16 cellular contexts compared by ENCODE assay signal in genomic region chr1:21898326-21899155, GRCh38. TPM values are rescaled to one million over a fixed set of nuclear protein-coding genes. Genes with fewer than 3 reads are reported as not detected.
DNase-seq lines count a peak whose midpoint lies in the region; ATAC-seq, FAIRE-seq and TF ChIP-seq lines count a peak whose summit lies in the region.
"Had no signal": no experiment of that assay in that cellular context is flagged by ENCODE, and none has a peak within 500 bp of the region (broad histone marks: within the 10 kb centered on the region; RNA-seq: fewer than 3 reads in every experiment).

No MANE protein-coding gene starts in this region.

- no peaks in the 10 kb centered on the region; a peak in 1 of 5 replicates for H3K9me3 Mint-ChIP-seq in H9
- no peaks in the 10 kb centered on the region for H3K9me3 Mint-ChIP-seq in activated T-cell treated with anti-CD3 and anti-CD28 coated beads, Interleukin-2, amount 50 U/mL, for 4 hours

- no peaks in the 10 kb centered on the region for H3K79me2 ChIP-seq in H9 (ENCODE audit: insufficient read depth, low read length)

- no peaks in the 10 kb centered on the region for H4K20me1 ChIP-seq in H9 (ENCODE audit: control insufficient read depth, insufficient read depth, insufficient read length)

- peak overlapping the region; percentile 36 to 95 (median 63); a peak in 6 of 7 replicates for H3K27ac Mint-ChIP-seq in H9

- H4K91ac ChIP-seq in H9 (ENCODE audit: insufficient read length, low read depth, low read length) = no peak overlapping the region

- H3K36me3 Mint-ChIP-seq in H9 (ENCODE audit: insufficient read depth in 1 of 3, low read depth in 3 of 3) = peaks cover 2 to 13% (median 12%) of the 10 kb centered on the region in 3 experiments; a peak in 6 of 7 replicates
- H3K36me3 Mint-ChIP-seq in activated T-cell treated with anti-CD3 and anti-CD28 coated beads, Interleukin-2, amount 50 U/mL, for 4 hours (ENCODE audit: insufficient read depth) = no peaks in the 10 kb centered on the region

- H3K56ac ChIP-seq in H9 (ENCODE audit: insufficient read length, low read depth, low read length) = no peak overlapping the region

- no peak overlapping the region for H3K4me2 ChIP-seq in H9 (ENCODE audit: insufficient read depth, insufficient read length, low read length)
- H3K4me2 ChIP-seq: KMS-11 had no signal

- no CpG with 5 or more reads among the region's 16 CpGs for WGBS in H9 (ENCODE audit: extremely low coverage, insufficient read length, low lambda C conversion rate)
- WGBS in esophagus, 2 donors = 67 to 69% methylated on average over 16 of the region's 16 CpGs
- whole genome bisulfite sequencing in testis, 2 donors = 32 to 57% methylated on average over 11 to 16 of the region's 16 CpGs

- H3K27ac ChIP-seq in H9 (ENCODE audit: insufficient read length, low read depth, low read length) (no peak overlapping the region), esophagus (ENCODE audit: low read depth in 2 of 2, low read length in 1 of 2) (peak overlapping the region; percentile 14 to 77), mucosa of rectum (ENCODE audit: low read depth in 2 of 2, low read length in 2 of 2) (peak overlapping the region; percentile 22 to 61), testis (peak overlapping the region in 1 of 2 donors; percentile 59)
- H3K27ac ChIP-seq: KMS-11 had no signal

- H2BK15ac ChIP-seq in H9 (ENCODE audit: low read depth, low read length) = no peak overlapping the region

- TF ChIP-seq CTCF in H9 (conservative IDR thresholded peaks at IDR 0.05) (no peak), testis (IDR thresholded peaks at IDR 0.05) (no peak)

- H3K9me3 ChIP-seq in H9 (ENCODE audit: control insufficient read depth, low read depth, low read length) (no peaks in the 10 kb centered on the region), esophagus (ENCODE audit: control insufficient read depth in 2 of 2, insufficient read depth in 1 of 2, low read depth in 1 of 2, low read length in 1 of 2) (no peaks in the 10 kb centered on the region), mucosa of rectum (ENCODE audit: control insufficient read depth in 2 of 2, low read length in 2 of 2) (no peaks in the 10 kb centered on the region), testis (no peaks in the 10 kb centered on the region)

- H3K4me1 Mint-ChIP-seq in H9 = peaks cover 23 to 34% of the 10 kb centered on the region in 2 experiments
- H3K4me1 Mint-ChIP-seq in activated T-cell treated with anti-CD3 and anti-CD28 coated beads, Interleukin-2, amount 50 U/mL, for 4 hours (ENCODE audit: low read depth) = no peaks in the 10 kb centered on the region

- H3K27me3 Mint-ChIP-seq in H9 (ENCODE audit: low read depth) = no peaks in the 10 kb centered on the region
- H3K27me3 Mint-ChIP-seq in activated T-cell treated with anti-CD3 and anti-CD28 coated beads, Interleukin-2, amount 50 U/mL, for 4 hours (ENCODE audit: low read depth) = no peaks in the 10 kb centered on the region

- no peak overlapping the region for H3K18ac ChIP-seq in H9 (ENCODE audit: insufficient read length, low read depth, low read length)

- H3K36me3 ChIP-seq in esophagus (ENCODE audit: control insufficient read depth in 2 of 2, insufficient read depth in 2 of 2, low read length in 1 of 2) (peaks cover 0 to 12% of the 10 kb centered on the region in 2 donors), mucosa of rectum (ENCODE audit: control insufficient read depth in 2 of 2, insufficient read depth in 2 of 2, low read length in 2 of 2) (peaks cover 10 to 22% of the 10 kb centered on the region in 2 donors), testis (ENCODE audit: low read depth, missing control alignments) (no peaks in the 10 kb centered on the region)

- no peak overlapping the region for H2BK120ac ChIP-seq in H9 (ENCODE audit: low read depth, low read length, poor library complexity, severe bottlenecking)

- no peak overlapping the region for H2AK5ac ChIP-seq in H9 (ENCODE audit: insufficient read length, low read length)

- H3T11ph ChIP-seq in H9 (ENCODE audit: low read length) = no peak overlapping the region

- no peak overlapping the region for H4K5ac ChIP-seq in H9 (ENCODE audit: insufficient read length, low read depth, low read length)

- no peaks in the 10 kb centered on the region for H3K79me1 ChIP-seq in H9 (ENCODE audit: insufficient read depth, low read depth, low read length, poor library complexity, severe bottlenecking)

- H3K23ac ChIP-seq in H9 (ENCODE audit: insufficient read length, low read depth, low read length) = no peak overlapping the region

- no peak overlapping the region for H3K4me3 ChIP-seq in esophagus (ENCODE audit: low read depth in 1 of 2, low read length in 2 of 2)
- no peak overlapping the region for H3K4me3 ChIP-seq in mucosa of rectum (ENCODE audit: low read length in 2 of 2)
- H3K4me3 ChIP-seq in testis = no peak overlapping the region

- no peak for DNase-seq in H9
- DNase-seq in testis = peak; percentile 50
- DNase-seq in stimulated activated CD4-positive, alpha-beta T cell treated with anti-CD3 and anti-CD28 coated beads, Interleukin-1b, Interleukin-23, amount 100 ng/mL, for 48 hours = no peak
- DNase-seq in H54 (ENCODE audit: insufficient read length, low spot score) = no peak
- DNase-seq in activated T-cell treated with anti-CD3 and anti-CD28 coated beads, Interleukin-2, amount 50 U/mL, for 4 hours = no peak
- no peak for DNase-seq in NCI-H2227 treated with DMSO at 0.1 percent for 48 hours (lab: John Stamatoyannopoulos, UW)
- DNase-seq: activated CD4-positive, alpha-beta T cell treated with anti-CD3 and anti-CD28 coated beads for 1 hour; activated T-cell treated with anti-CD3 and anti-CD28 coated beads, Interleukin-2, amount 50 U/mL, for 48 hours; COR-L47; NCI-H187 had no signal

- no peak for FAIRE-seq in H54 (lab: Jason Lieb, UNC)
- FAIRE-seq: colon, frontal cortex had no signal

- no peak for ATAC-seq in activated T-cell treated with anti-CD3 and anti-CD28 coated beads, Interleukin-2, amount 50 U/mL, for 4 hours
- ATAC-seq: HCT116 had no signal

- no peak overlapping the region for H2BK5ac ChIP-seq in H9 (ENCODE audit: insufficient read length, low read length)

- H3K14ac ChIP-seq in H9 (ENCODE audit: insufficient read depth, low read length) = no peak overlapping the region

- H3K4me3 Mint-ChIP-seq in H9 = no peak overlapping the region; a peak in 1 of 5 replicates
- H3K4me3 Mint-ChIP-seq in activated T-cell treated with anti-CD3 and anti-CD28 coated beads, Interleukin-2, amount 50 U/mL, for 4 hours = no peak overlapping the region

- H2BK20ac ChIP-seq in H9 (ENCODE audit: low read depth, low read length, poor library complexity, severe bottlenecking) = no peak overlapping the region

- intact Hi-C loops in testis (cut with DNase I; ENCODE audit: low total_unique reads) = loop anchor here (10.0 kb wide), 1 partner anchor 56 kb away; no protein-coding TSS in a partner anchor

- H3K4ac ChIP-seq in H9 (ENCODE audit: low read depth, low read length) = no peak overlapping the region

- no peak for TF ChIP-seq POLR2A in testis (IDR thresholded peaks at IDR 0.05)
- no peak for TF ChIP-seq POLR2A in H54 (IDR thresholded peaks at IDR 0.05; ENCODE audit: low read depth, low read length)

- H3K4me1 ChIP-seq in H9 (ENCODE audit: insufficient read depth, low read length) (no peaks in the 10 kb centered on the region), esophagus (ENCODE audit: control insufficient read depth in 2 of 2, insufficient read depth in 2 of 2, low read length in 1 of 2) (peaks cover 2 to 26% of the 10 kb centered on the region in 2 donors), mucosa of rectum (ENCODE audit: control insufficient read depth in 2 of 2, insufficient read depth in 2 of 2, low read length in 2 of 2) (peaks cover 69 to 73% of the 10 kb centered on the region in 2 donors), testis (peaks cover 54% of the 10 kb centered on the region)

- H3K27me3 ChIP-seq in H9 (ENCODE audit: insufficient read depth, low read length) (no peaks in the 10 kb centered on the region), esophagus (ENCODE audit: control insufficient read depth in 1 of 2, insufficient read depth in 2 of 2, low read length in 2 of 2) (no peaks in the 10 kb centered on the region), mucosa of rectum (ENCODE audit: control insufficient read depth in 2 of 2, insufficient read depth in 2 of 2, low read length in 2 of 2) (no peaks in the 10 kb centered on the region), testis (no peaks in the 10 kb centered on the region)

- H2BK12ac ChIP-seq in H9 (ENCODE audit: insufficient read length, low read depth, low read length) = no peak overlapping the region

- H3K9ac ChIP-seq in H9 (ENCODE audit: extremely low read depth, insufficient read length, low read length) (no peak overlapping the region), mucosa of rectum (ENCODE audit: low read depth in 1 of 2, low read length in 2 of 2) (no peak overlapping the region)
- H3K9ac ChIP-seq: KMS-11 had no signal

- H4K8ac ChIP-seq in H9 (replicated peaks; ENCODE audit: insufficient read length, low read depth, low read length) = no peak overlapping the region

- H3K23me2 ChIP-seq in H9 (ENCODE audit: insufficient read length, low read depth, low read length, poor library complexity, severe bottlenecking) = no peaks in the 10 kb centered on the region

- H2AFZ ChIP-seq in H9 (ENCODE audit: low read length) = no peak overlapping the region

RNA-seq across cellular contexts. Expression of gene HSPG2, which starts 38.6 kb away (rescaled TPM):
- total RNA-seq in H9 (2021) = 80.8 and 90.0 TPM in 2 replicates
- 10 to 100 TPM; 37.6 to 55.0 TPM for polyA plus RNA-seq in esophagus
- 10 to 100 TPM; 51.8 to 54.2 TPM for total RNA-seq in testis
- polyA plus RNA-seq in testis (ENCODE audit: insufficient read depth, low read depth, low replicate concordance) = 72.1 TPM
- total RNA-seq in activated T-cell treated with anti-CD3 and anti-CD28 coated beads, Interleukin-2, amount 50 U/mL, for 4 hours = 1 to 10 TPM in 2 of 3 donors, under 1 TPM in 1; 0.92 to 1.7 (median 1.2) TPM

Comparison
In these comparisons a context has a peak if more than half of its experiments do, and no peak if none do; other contexts are left out.
1. RNA of gene HSPG2, which starts 38.6 kb away (total RNA-seq): 80.8 to 90.0 TPM in H9 and 51.8 to 54.2 TPM in testis; 0.92 to 1.7 TPM in activated T-cell treated with anti-CD3 and anti-CD28 coated beads, Interleukin-2, amount 50 U/mL, for 4 hours; every median in the first group is over 10 times any median in the second.